8 cellular contexts compared by ENCODE assay signal in the genomic region with DNA sequence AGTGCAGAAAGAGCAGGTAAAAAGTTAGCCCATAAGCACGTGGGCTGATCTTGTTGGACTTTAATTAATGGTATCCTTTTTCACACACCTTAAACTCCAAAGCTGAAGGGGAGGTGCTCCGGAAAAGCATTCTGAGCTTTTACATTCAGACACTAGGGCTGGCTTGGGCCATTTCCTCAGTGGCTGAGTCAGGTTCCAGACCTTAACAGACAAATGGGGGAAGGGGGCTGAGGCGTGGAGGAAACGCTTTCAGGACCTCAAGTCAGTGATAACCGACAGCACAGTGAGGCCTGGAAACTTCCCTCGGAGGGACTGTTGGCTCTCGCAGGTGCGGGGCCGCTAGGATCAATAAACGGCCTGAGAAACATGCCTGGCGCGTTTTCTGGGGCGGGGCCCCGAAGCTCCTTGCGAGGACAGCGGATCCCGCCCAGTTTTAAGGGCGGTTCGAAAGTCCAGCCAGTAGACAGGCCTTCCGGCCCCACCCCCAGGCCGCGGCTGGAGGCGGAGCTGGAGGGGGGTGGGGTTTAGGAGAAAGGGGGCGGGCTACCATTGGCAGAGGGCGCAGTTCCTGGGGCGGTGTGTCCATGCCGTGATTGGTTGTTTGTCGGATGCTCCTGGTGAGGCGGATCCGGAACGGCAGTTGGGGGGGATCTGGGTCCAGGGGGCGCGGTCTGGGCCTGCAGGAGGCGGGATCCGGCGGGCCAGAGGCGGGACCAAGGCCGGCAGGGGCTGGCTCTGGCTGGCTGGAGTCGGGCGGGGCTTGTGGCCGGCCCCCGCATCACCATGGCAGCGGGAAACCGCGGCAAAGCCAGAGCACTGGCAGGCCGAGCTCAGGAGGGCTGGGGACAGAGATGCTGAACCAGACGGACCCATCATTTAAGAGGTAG. TPM values are rescaled to one million over a fixed set of nuclear protein-coding genes. Genes with fewer than 3 reads are reported as not detected.
DNase-seq lines count a peak whose midpoint lies in the region; ATAC-seq, FAIRE-seq and TF ChIP-seq lines count a peak whose summit lies in the region.

No MANE protein-coding gene starts in this region.

- H3K36me3 ChIP-seq in rectal smooth muscle tissue (ENCODE audit: control insufficient read depth, insufficient read depth, low read length) (no peaks in the 10 kb centered on the region), aorta (ENCODE audit: control insufficient read depth in 1 of 2, insufficient read depth in 2 of 2, low read length in 1 of 2) (no peaks in the 10 kb centered on the region)

- no peak for TF ChIP-seq CTCF in astrocyte of the cerebellum (IDR thresholded peaks at IDR 0.05; ENCODE audit: low read depth, low read length, missing control alignments)

- ATAC-seq in HG02973 (IDR thresholded peaks at IDR 0.05; ENCODE audit: unreplicated experiment) (peak; percentile 87), aorta (ENCODE audit: low FRiP score) (peak; percentile 97)

- intact Hi-C loops in aorta (cut with DNase I), result loop anchor here in 1 of 2 donors (1.0 kb wide), 2 partner anchors 15 to 47 kb away; a partner anchor contains a TSS

- in situ Hi-C loops in astrocyte of the cerebellum (cut with HindIII; ENCODE audit: low sequenced_read_pairs), result no loop called here

- FAIRE-seq in GM18507 (lab: Jason Lieb, UNC), result peak; percentile 86

- H3K9me3 ChIP-seq in aorta (ENCODE audit: control insufficient read depth, low read length), result no peaks in the 10 kb centered on the region

- H3K27ac ChIP-seq in rectal smooth muscle tissue (ENCODE audit: low read depth, low read length) (peak overlapping the region; percentile 86), aorta (ENCODE audit: low read depth in 1 of 2, low read length in 2 of 2) (peak overlapping the region in 1 of 2 donors; percentile 95)

- H3K9ac ChIP-seq in rectal smooth muscle tissue (ENCODE audit: low read length), result peak overlapping the region; percentile 29

- no peaks in the 10 kb centered on the region for H3K27me3 ChIP-seq in rectal smooth muscle tissue (ENCODE audit: control insufficient read depth, insufficient read depth, low read length)
- H3K27me3 ChIP-seq in aorta (ENCODE audit: control insufficient read depth in 1 of 2, insufficient read depth in 2 of 2, low read length in 1 of 2), result no peaks in the 10 kb centered on the region

- H3K4me3 ChIP-seq in astrocyte of the cerebellum (ENCODE audit: low read depth, low read length) (peak overlapping the region; percentile 39), rectal smooth muscle tissue (ENCODE audit: low read length) (peak overlapping the region; percentile 69), aorta (ENCODE audit: low read length in 2 of 2) (no peak overlapping the region)

- H3K4me1 ChIP-seq in rectal smooth muscle tissue (ENCODE audit: control insufficient read depth, insufficient read depth, low read length) (peaks cover 26% of the 10 kb centered on the region), aorta (ENCODE audit: control insufficient read depth in 1 of 2, insufficient read depth in 2 of 2, low read length in 2 of 2) (peaks cover 0 to 6% of the 10 kb centered on the region in 2 donors)

- 0 to 1% methylated on average over 45 to 47 of the region's 47 CpGs for WGBS in aorta, 2 donors

- DNase-seq in GM18507 (ENCODE audit: extremely low spot score, insufficient read length, low read depth) (peak; percentile 98), NCI-H1930 (lab: John Stamatoyannopoulos, UW) (peak; percentile 98 to 99), T-helper 22 cell (ENCODE audit: low read depth) (peak; percentile 91), astrocyte of the cerebellum (ENCODE audit: low read depth) (peak; percentile 92), hepatic stellate cell (ENCODE audit: low spot score) (peak; percentile 93), aorta (peak; percentile 97 to 98)

RNA-seq across cellular contexts. Expression of a gene that starts 8.0 kb away (rescaled TPM):
- total RNA-seq in aorta, result 1 to 10 TPM; 2.7 to 5.2 TPM
- polyA plus RNA-seq in aorta, result 1 to 10 TPM; 5.3 to 5.6 TPM

RNA-seq across cellular contexts. Expression of a gene that starts 10.4 kb away (rescaled TPM):
- 10 to 100 TPM; 54.4 to 61.8 TPM for total RNA-seq in aorta
- 10 to 100 TPM; 29.8 to 33.0 TPM for polyA plus RNA-seq in aorta

RNA-seq across cellular contexts. Expression of a gene that starts 14.2 kb away (rescaled TPM):
- total RNA-seq in aorta, result 10 to 100 TPM; 18.1 to 24.8 TPM
- 10 to 100 TPM; 13.8 to 60.2 TPM for polyA plus RNA-seq in aorta

RNA-seq across cellular contexts. Expression of a gene that starts 15.2 kb away (rescaled TPM):
- total RNA-seq in aorta, result 1,000 to 10,000 TPM in 1 of 2 donors, 100 to 1,000 TPM in 1; 323 to 2,347 TPM
- 100 to 1,000 TPM; 483 to 702 TPM for polyA plus RNA-seq in aorta

RNA-seq across cellular contexts. Expression of a gene that starts 47.4 kb away (rescaled TPM):
- total RNA-seq in aorta, result 10 to 100 TPM in 1 of 2 donors, 1 to 10 TPM in 1; 6.6 to 15.2 TPM
- 10 to 100 TPM; 11.5 to 22.0 TPM for polyA plus RNA-seq in aorta

Comparison
In these comparisons a context has a peak if more than half of its experiments do, and no peak if none do; other contexts are left out.
1. H3K4me3 ChIP-seq: peak in astrocyte of the cerebellum (single experiment) and rectal smooth muscle tissue (single experiment); none in aorta (0 of 2).
2. Peak in every context shown above with its lines, with median percentiles within 50 percentile points of each other: DNase-seq.